In genomic region chr11:24585192-24585591, GRCh38 we compare ENCODE assay signal across 22 cellular contexts.
DNase-seq lines count a peak whose midpoint lies in the region; ATAC-seq and TF ChIP-seq lines count a peak whose summit lies in the region.
"Had no signal": no experiment of that assay in that cellular context is flagged by ENCODE, and none has a peak within 500 bp of the region (broad histone marks: within the 10 kb centered on the region; RNA-seq: fewer than 3 reads in every experiment).

No MANE protein-coding gene starts in this region.

- peak; percentile 63 for ATAC-seq in HG03135 (IDR thresholded peaks at IDR 0.05; ENCODE audit: unreplicated experiment)
- ATAC-seq: HepG2 had no signal

- in situ Hi-C loops in Caki2 (cut with HindIII; ENCODE audit: low pct_unique_long_range_greater_than_20kb, low sequenced_read_pairs) = no loop called here

- no TSS peak for BruUV-seq in Caco-2 (replicated peaks; lab: Mats Ljungman, UMichigan)

- H3K4me1 ChIP-seq in Caco-2 = no peaks in the 10 kb centered on the region
- H3K4me1 ChIP-seq: neural progenitor cell, SJCRH30, suprapubic skin had no signal

- CTCF ChIA-PET in Caco-2 (lab: Charles Lee) = no interaction called here

- H3K4me1 Mint-ChIP-seq in Caco-2 (ENCODE audit: low read depth, unreplicated experiment) = no peaks in the 10 kb centered on the region
- H3K4me1 Mint-ChIP-seq: neural progenitor cell had no signal

- H3K4me3 ChIP-seq in Caco-2 (ENCODE audit: low read depth, low read length) = no peak overlapping the region
- H3K4me3 ChIP-seq: GM23248, neural progenitor cell, SJCRH30, suprapubic skin had no signal

- no peaks in the 10 kb centered on the region for H3K36me3 Mint-ChIP-seq in Caco-2 (ENCODE audit: insufficient read depth, unreplicated experiment)
- H3K36me3 Mint-ChIP-seq: neural progenitor cell had no signal

- POLR2A ChIA-PET in Caco-2 (lab: Charles Lee) = no interaction called here

- H3K27me3 Mint-ChIP-seq in Caco-2 (ENCODE audit: insufficient read depth, unreplicated experiment) = no peaks in the 10 kb centered on the region

- no peaks in the 10 kb centered on the region for H3K36me3 ChIP-seq in Caco-2 (ENCODE audit: control insufficient read depth, insufficient read depth, low read length)
- H3K36me3 ChIP-seq: neural progenitor cell, SJCRH30, suprapubic skin, WERI-Rb-1 had no signal

- peak; percentile 26 for DNase-seq in Caki2 (ENCODE audit: low read depth)
- peak; percentile 8 for DNase-seq in amniotic epithelial cell (ENCODE audit: low read depth)
- DNase-seq in glomerular visceral epithelial cell (ENCODE audit: extremely low spot score) = peak; percentile 53
- no peak for DNase-seq in DMS79 treated with DMSO at 0.1 percent for 48 hours (lab: John Stamatoyannopoulos, UW)
- DNase-seq in cerebellar cortex (ENCODE audit: low spot score) = no peak
- no peak for DNase-seq in epidermal melanocyte (ENCODE audit: insufficient read length, low spot score)
- no peak for DNase-seq in Caco-2
- DNase-seq: amygdala; C1 segment of cervical spinal cord; GM23248; NCI-H1436; NCI-H2171 treated with DMSO at 0.1 percent for 48 hours; NCI-H774; SJCRH30; stimulated activated CD4-positive, alpha-beta T cell treated with anti-CD3 and anti-CD28 coated beads, Interleukin-12 subunit alpha, Interleukin-12 subunit beta, amount 100 ng/mL, for 4 hours; stimulated activated CD8-positive, alpha-beta memory T cell treated with anti-CD3 and anti-CD28 coated beads, Interleukin-4, amount 100 ng/mL, for 48 hours; T-helper 2 cell; WERI-Rb-1 had no signal

- no peak for TF ChIP-seq CTCF in Caco-2 (IDR thresholded peaks at IDR 0.05; ENCODE audit: insufficient read depth in 1 of 2, low read depth in 1 of 2, low read length in 1 of 2, severe bottlenecking in 1 of 2, unreplicated experiment in 1 of 2)

- intact Hi-C loops in Caco-2 (cut with micrococcal nuclease; ENCODE audit: unreplicated experiment) = no loop called here

- no peaks in the 10 kb centered on the region for H3K27me3 ChIP-seq in Caco-2 (replicated peaks; ENCODE audit: control insufficient read depth, insufficient read depth, low read length)
- H3K27me3 ChIP-seq: neural progenitor cell, SJCRH30, suprapubic skin had no signal

- H3K9me3 ChIP-seq in Caco-2 = no peaks in the 10 kb centered on the region
- H3K9me3 ChIP-seq: SJCRH30, suprapubic skin had no signal

- no peaks in the 10 kb centered on the region for H3K9me3 Mint-ChIP-seq in Caco-2 (ENCODE audit: unreplicated experiment)
- H3K9me3 Mint-ChIP-seq: neural progenitor cell had no signal

- H3K4me3 Mint-ChIP-seq in Caco-2 (ENCODE audit: unreplicated experiment) = no peak overlapping the region
- H3K4me3 Mint-ChIP-seq: neural progenitor cell had no signal

- no peak overlapping the region for H3K27ac Mint-ChIP-seq in Caco-2 (ENCODE audit: unreplicated experiment)
- H3K27ac Mint-ChIP-seq: neural progenitor cell had no signal

Comparison
In these comparisons a context has a peak if more than half of its experiments do, and no peak if none do; other contexts are left out.
1. DNase-seq: peak in Caki2 (single experiment), amniotic epithelial cell (single experiment) and glomerular visceral epithelial cell (single experiment); none in DMS79 treated with DMSO at 0.1 percent for 48 hours (single experiment), cerebellar cortex (single experiment), epidermal melanocyte (single experiment) and Caco-2 (0 of 2).